11 cellular contexts compared by ENCODE assay signal in the genomic region with DNA sequence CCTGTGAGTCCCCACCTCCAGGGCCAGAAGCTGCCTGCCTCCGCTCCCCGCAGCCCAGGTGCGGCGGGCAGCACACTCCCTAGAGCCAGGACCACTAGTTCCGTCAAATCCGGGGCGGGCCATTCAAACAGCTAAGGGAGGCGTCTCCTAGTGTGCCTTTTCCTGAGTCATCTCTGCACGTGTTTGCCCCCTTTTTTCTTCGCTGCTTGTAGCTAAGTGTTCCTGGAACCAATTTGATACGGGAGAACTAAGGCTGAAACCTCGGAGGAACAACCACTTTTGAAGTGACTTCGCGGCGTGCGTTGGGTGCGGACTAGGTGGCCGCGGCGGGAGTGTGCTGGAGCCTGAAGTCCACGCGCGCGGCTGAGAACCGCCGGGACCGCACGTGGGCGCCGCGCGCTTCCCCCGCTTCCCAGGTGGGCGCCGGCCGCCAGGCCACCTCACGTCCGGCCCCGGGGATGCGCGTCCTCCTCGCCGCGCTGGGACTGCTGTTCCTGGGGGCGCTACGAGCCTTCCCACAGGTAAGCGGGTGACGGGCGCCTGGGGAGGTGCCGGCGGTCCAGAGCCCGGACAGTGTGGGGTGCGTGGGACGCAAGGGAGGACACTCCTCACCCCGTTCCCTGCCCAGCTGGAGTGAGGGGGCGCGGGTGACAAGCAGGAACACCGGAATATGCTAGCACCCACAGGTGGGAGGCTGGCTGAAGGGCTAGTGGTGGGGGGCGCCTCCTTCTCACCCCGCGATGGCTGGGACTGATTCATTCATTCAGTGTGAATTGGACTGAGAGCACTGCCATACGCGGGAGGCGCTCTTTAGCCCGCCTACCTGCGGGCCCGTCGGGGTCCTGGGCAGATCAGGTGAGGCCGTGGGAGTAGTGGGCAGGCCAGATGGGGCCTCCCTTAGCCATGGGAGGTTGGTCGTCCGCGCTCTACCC. TPM values are rescaled to one million over a fixed set of nuclear protein-coding genes. Genes with fewer than 3 reads are reported as not detected.
A peak's percentile ranks its signal among the peaks of the same experiment; 100 is the strongest.
DNase-seq lines count a peak whose midpoint lies in the region; ATAC-seq and TF ChIP-seq lines count a peak whose summit lies in the region.
"Had no signal": no experiment of that assay in that cellular context is flagged by ENCODE, and none has a peak within 500 bp of the region (broad histone marks: within the 10 kb centered on the region; RNA-seq: fewer than 3 reads in every experiment).

A gene (plus strand): TSS at position 163 of the 932 bp plus-strand sequence. CDS start 296 bp downstream, at position 459.

- H3K4me3 ChIP-seq in fibroblast of lung (replicated peaks in 1 of 4; ENCODE audit: control extremely low read depth in 1 of 4, insufficient read depth in 1 of 4, low read depth in 3 of 4, low read length in 4 of 4): no peak within 1 kb of the TSS
- H3K4me3 ChIP-seq in colonic mucosa: no peak within 1 kb of the TSS

- H3K36me3 ChIP-seq in fibroblast of lung (ENCODE audit: control insufficient read depth, insufficient read depth, low read length) (no peaks in the 10 kb centered on the region), colonic mucosa (no peaks in the 10 kb centered on the region)

- no peak within 1 kb of the TSS for H3K27ac ChIP-seq in fibroblast of lung (ENCODE audit: insufficient read depth, low read length)
- H3K27ac ChIP-seq in colonic mucosa: no peak within 1 kb of the TSS
- H3K27ac ChIP-seq: 22Rv1 had no signal

- peak within 1 kb of the TSS; percentile 77 for H3K4me3 Mint-ChIP-seq in activated B cell treated with CpG ODN at 0.5 μM for 24 hours

- H3K4me1 ChIP-seq in fibroblast of lung (ENCODE audit: control insufficient read depth, extremely low read depth, insufficient read depth, low read length) (peaks cover 7% of the 10 kb centered on the region), colonic mucosa (no peaks in the 10 kb centered on the region)

- H2AFZ ChIP-seq in fibroblast of lung (ENCODE audit: low read length): no peak within 1 kb of the TSS

- H3K4me2 ChIP-seq in fibroblast of lung (ENCODE audit: extremely low read depth, insufficient read depth, low read length): peak within 1 kb of the TSS; percentile 75

- H3K9ac ChIP-seq in fibroblast of lung (ENCODE audit: insufficient read depth, low read length) (no peak within 1 kb of the TSS), colonic mucosa (ENCODE audit: low read depth in 2 of 2, low read length in 2 of 2) (no peak within 1 kb of the TSS)

- peaks cover 35% of the 10 kb centered on the region for H3K27me3 Mint-ChIP-seq in activated B cell treated with CpG ODN at 0.5 μM for 24 hours

- no peaks in the 10 kb centered on the region for H4K20me1 ChIP-seq in fibroblast of lung (ENCODE audit: control insufficient read depth, extremely low read depth, insufficient read depth, low read length)

- ATAC-seq in activated B cell treated with CpG ODN at 0.5 μM for 24 hours (ENCODE audit: low read depth) (peak; percentile 59), HG03135 (IDR thresholded peaks at IDR 0.05; ENCODE audit: unreplicated experiment) (no peak), HG03095 (IDR thresholded peaks at IDR 0.05; ENCODE audit: unreplicated experiment) (no peak)

- POLR2A ChIA-PET in activated B cell treated with CpG ODN at 0.5 μM for 24 hours (lab: Charles Lee): interaction anchor here (1.0 to 1.5 kb wide), 5 partner anchors 12 to 154 kb away, joined by 3 to 8 read pairs (median 5); a partner anchor contains a TSS

- TF ChIP-seq CTCF in activated B cell treated with CpG ODN at 0.5 μM for 24 hours (IDR thresholded peaks at IDR 0.05): no peak
- TF ChIP-seq CTCF in fibroblast of lung (conservative IDR thresholded peaks at IDR 0.05 in 1 of 2, IDR thresholded peaks at IDR 0.05 in 1 of 2; ENCODE audit: low read depth in 1 of 2, low read length in 2 of 2): no peak
- no peak for TF ChIP-seq CTCF in colonic mucosa (IDR thresholded peaks at IDR 0.05)

- intact Hi-C loops in activated B cell treated with CpG ODN at 0.5 μM for 24 hours (cut with micrococcal nuclease) (loop anchor here (1.0 kb wide), 1 partner anchor 16 kb away; no protein-coding TSS in a partner anchor), colonic mucosa (cut with DNase I) (no loop called here)

- H3K36me3 Mint-ChIP-seq in activated B cell treated with CpG ODN at 0.5 μM for 24 hours (ENCODE audit: low read depth): no peaks in the 10 kb centered on the region

- H3K4me1 Mint-ChIP-seq in activated B cell treated with CpG ODN at 0.5 μM for 24 hours: peaks cover 40% of the 10 kb centered on the region

- H3K79me2 ChIP-seq in fibroblast of lung (ENCODE audit: control insufficient read depth, insufficient read depth, low read length): no peaks in the 10 kb centered on the region

- no peaks in the 10 kb centered on the region for H3K9me3 ChIP-seq in fibroblast of lung (ENCODE audit: control insufficient read depth, insufficient read depth, low read depth, low read length)
- H3K9me3 ChIP-seq in colonic mucosa: no peaks in the 10 kb centered on the region

- DNase-seq in DMS53 (lab: John Stamatoyannopoulos, UW) (peak; percentile 40), DMS53 treated with DMSO at 0.1 percent for 48 hours (lab: John Stamatoyannopoulos, UW; ENCODE audit: unreplicated experiment) (no peak), activated B cell treated with CpG ODN at 0.5 μM for 24 hours (no peak), fibroblast of lung (ENCODE audit: low read depth in 2 of 2) (peak; percentile 20 to 50), colonic mucosa (no peak)
- peak; percentile 81 for DNase-seq in stimulated activated CD8-positive, alpha-beta memory T cell treated with anti-CD3 and anti-CD28 coated beads, Interleukin-4, amount 100 ng/mL, for 48 hours

- CTCF ChIA-PET in activated B cell treated with CpG ODN at 0.5 μM for 24 hours (lab: Charles Lee): interaction anchor here (0.7 kb wide), 1 partner anchor 8 kb away, joined by 3 read pairs; no protein-coding TSS in a partner anchor

- peak within 1 kb of the TSS; percentile 21 for H3K27ac Mint-ChIP-seq in activated B cell treated with CpG ODN at 0.5 μM for 24 hours

- H3K27me3 ChIP-seq in fibroblast of lung (ENCODE audit: control insufficient read depth, insufficient read depth, low read length): peaks cover 22% of the 10 kb centered on the region
- H3K27me3 ChIP-seq in colonic mucosa: peaks cover 25% of the 10 kb centered on the region

- no peaks in the 10 kb centered on the region for H3K9me3 Mint-ChIP-seq in activated B cell treated with CpG ODN at 0.5 μM for 24 hours

RNA-seq across cellular contexts. Expression of the gene that starts here (rescaled TPM):
- total RNA-seq in activated B cell treated with CpG ODN at 0.5 μM for 24 hours (2.2 and 2.7 TPM in 2 replicates), fibroblast of lung (0.26 TPM in 1 of 2 replicates, not detected in the other), colonic mucosa (under 1 TPM; 0.16 to 0.47 TPM)
- polyA plus RNA-seq in fibroblast of lung: 0.05 and 0.15 TPM in 2 replicates
- polyA plus RNA-seq in fibroblast of lung (2012): 0.36 TPM in 1 of 2 replicates, not detected in the other
- polyA minus RNA-seq in fibroblast of lung (ENCODE audit: low replicate concordance): 1.1 TPM in 1 of 2 replicates, not detected in the other
- total RNA-seq: dermis microvascular lymphatic vessel endothelial cell, LHCN-M2 had no signal

Comparison
In these comparisons a context has a peak if more than half of its experiments do, and no peak if none do; other contexts are left out.
1. DNase-seq: peak in DMS53 (single experiment), fibroblast of lung (2 of 2) and stimulated activated CD8-positive, alpha-beta memory T cell treated with anti-CD3 and anti-CD28 coated beads, Interleukin-4, amount 100 ng/mL, for 48 hours (single experiment); none in DMS53 treated with DMSO at 0.1 percent for 48 hours (single experiment), activated B cell treated with CpG ODN at 0.5 μM for 24 hours (single experiment) and colonic mucosa (single experiment).